ENCODE assay signal across 18 cellular contexts in the genomic region with DNA sequence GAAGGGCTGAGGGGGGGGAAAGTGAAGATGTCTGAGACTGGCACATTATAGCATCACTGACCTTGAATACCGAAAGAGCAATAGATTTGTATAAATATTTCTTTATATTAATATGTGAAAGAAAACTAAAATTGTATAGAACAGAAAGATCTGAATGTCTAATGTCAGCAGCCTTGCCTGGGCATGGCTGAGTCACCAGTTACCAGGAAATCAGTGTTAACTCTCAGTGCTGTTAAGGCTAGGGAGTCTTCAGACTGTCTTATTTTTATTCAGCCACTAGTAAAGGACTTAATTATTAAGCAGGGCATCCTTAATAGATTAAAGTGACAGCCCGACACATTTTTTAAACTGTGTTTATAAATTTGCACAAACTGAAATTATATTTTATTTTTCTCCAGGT.
A peak's percentile ranks its signal among the peaks of the same experiment; 100 is the strongest.
DNase-seq lines count a peak whose midpoint lies in the region; ATAC-seq, FAIRE-seq and TF ChIP-seq lines count a peak whose summit lies in the region.
"Had no signal": no experiment of that assay in that cellular context is flagged by ENCODE, and none has a peak within 500 bp of the region (broad histone marks: within the 10 kb centered on the region; RNA-seq: fewer than 3 reads in every experiment).

No MANE protein-coding gene starts in this region.

- CTCF ChIA-PET in A549 (lab: Yijun Ruan, JAX) = no interaction called here

- H3F3A ChIP-seq in GM23248 (ENCODE audit: insufficient read depth) = no peaks in the 10 kb centered on the region

- no peak for FAIRE-seq in A549 (lab: Jason Lieb, UNC)
- FAIRE-seq: GM19239, K562 had no signal

- no peak for TF ChIP-seq RAD21 in A549 (conservative IDR thresholded peaks at IDR 0.05 in 1 of 2, IDR thresholded peaks at IDR 0.05 in 1 of 2)

- no peak for TF ChIP-seq CTCF in A549 (IDR thresholded peaks at IDR 0.05)
- no peak for TF ChIP-seq CTCF in astrocyte of the spinal cord (IDR thresholded peaks at IDR 0.05; ENCODE audit: low read depth, low read length)
- no peak for TF ChIP-seq CTCF in sigmoid colon (IDR thresholded peaks at IDR 0.05)

- intact Hi-C loops in sigmoid colon (cut with DNase I) = no loop called here

- H4K20me1 ChIP-seq in GM23248 (ENCODE audit: insufficient read depth) = no peaks in the 10 kb centered on the region

- H3K9ac ChIP-seq in GM23248 = no peak overlapping the region

- no peak for TF ChIP-seq EP300 in A549 (IDR thresholded peaks at IDR 0.05)
- no peak for TF ChIP-seq EP300 in sigmoid colon (IDR thresholded peaks at IDR 0.05)

- H3K27me3 ChIP-seq in GM23248 (replicated peaks; ENCODE audit: insufficient read depth) (no peaks in the 10 kb centered on the region), sigmoid colon (no peaks in the 10 kb centered on the region)
- H3K27me3 ChIP-seq: heart left ventricle, ovary, uterus had no signal

- DNase-seq in A549 (ENCODE audit: low read depth in 1 of 2, low spot score in 1 of 2) (peak in 1 of 2 experiments; percentile 9), GM23248 (peak; percentile 58), astrocyte of the spinal cord (ENCODE audit: low read depth, low spot score) (peak; percentile 26), hepatic stellate cell (ENCODE audit: low spot score) (peak; percentile 16), DMS153 (lab: John Stamatoyannopoulos, UW) (no peak), sigmoid colon (no peak), HK-2 (ENCODE audit: unreplicated experiment) (no peak), NK-92 (lab: John Stamatoyannopoulos, UW; ENCODE audit: unreplicated experiment) (no peak)
- DNase-seq: central memory CD4-positive, alpha-beta T cell; heart left ventricle; NCI-H1105; NCI-H2171; ovary; SHP77; stimulated activated naive CD8-positive, alpha-beta T cell treated with anti-CD3 and anti-CD28 coated beads, Interleukin-15, amount 100 ng/mL, for 72 hours; uterus had no signal

- H3K4me1 ChIP-seq in A549 = 0 out of 3 replicates have a peak, but pooled peaks cover 9% of the 10 kb centered on the region
- no peaks in the 10 kb centered on the region; the same call in 1 of the 2 replicates for H3K4me1 ChIP-seq in GM23248 (ENCODE audit: insufficient read depth)
- H3K4me1 ChIP-seq in sigmoid colon = no peaks in the 10 kb centered on the region
- H3K4me1 ChIP-seq: heart left ventricle, uterus had no signal

- in situ Hi-C loops in GM23248 (cut with MboI) = no loop called here
- in situ Hi-C loops in astrocyte of the spinal cord (cut with HindIII; ENCODE audit: low sequenced_read_pairs) = no loop called here

- ATAC-seq in A549 = peak; percentile 50 to 64; a peak in 3 of 6 replicates
- ATAC-seq: K562; stimulated activated naive CD8-positive, alpha-beta T cell treated with anti-CD3 and anti-CD28 coated beads, Interleukin-15, amount 100 ng/mL, for 72 hours had no signal

- H3K4me2 ChIP-seq in A549 (no peak overlapping the region; the same call in 2 of the 3 replicates), GM23248 (ENCODE audit: unreplicated experiment) (no peak overlapping the region)

- TF ChIP-seq POLR2A in A549 (IDR thresholded peaks at IDR 0.05; ENCODE audit: low read length) = no peak
- no peak for TF ChIP-seq POLR2A in sigmoid colon (IDR thresholded peaks at IDR 0.05)

- H3K79me2 ChIP-seq in GM23248 (ENCODE audit: insufficient read depth) = no peaks in the 10 kb centered on the region

- H3K27ac ChIP-seq in A549 = no peak overlapping the region
- H3K27ac ChIP-seq in GM23248 = no peak overlapping the region
- no peak overlapping the region for H3K27ac ChIP-seq in sigmoid colon
- H3K27ac ChIP-seq: heart left ventricle, ovary, uterus had no signal

- H3K9me2 ChIP-seq in GM23248 (ENCODE audit: insufficient read depth) = no peaks in the 10 kb centered on the region

- H3K36me3 ChIP-seq in GM23248 (ENCODE audit: low read depth) (no peaks in the 10 kb centered on the region), sigmoid colon (no peaks in the 10 kb centered on the region)
- H3K36me3 ChIP-seq: ovary, uterus had no signal

- H3K4me3 ChIP-seq in A549 (no peak overlapping the region), GM23248 (no peak overlapping the region), astrocyte of the spinal cord (ENCODE audit: low read depth, low read length) (no peak overlapping the region), sigmoid colon (no peak overlapping the region)
- H3K4me3 ChIP-seq: heart left ventricle, K562, ovary, uterus had no signal

- no peaks in the 10 kb centered on the region for H3K9me3 ChIP-seq in A549
- no peaks in the 10 kb centered on the region for H3K9me3 ChIP-seq in GM23248 (ENCODE audit: low read depth)
- H3K9me3 ChIP-seq in sigmoid colon = no peaks in the 10 kb centered on the region
- H3K9me3 ChIP-seq: heart left ventricle, ovary, uterus had no signal

- H2AFZ ChIP-seq in GM23248 = no peak overlapping the region

- POLR2A ChIA-PET in A549 (lab: Yijun Ruan, JAX) = no interaction called here

- 83% methylated on average over 2 of the region's 2 CpGs for WGBS in A549 (ENCODE audit: missing lambda C conversion rate)
- WGBS in GM23248 (ENCODE audit: low coverage in 1 of 2, low lambda C conversion rate in 2 of 2, missing lambda C conversion rate in 2 of 2), 2 experiments = 89 to 90% methylated on average over 2 of the region's 2 CpGs
- WGBS in sigmoid colon, 2 donors = 86 to 89% methylated on average over 2 of the region's 2 CpGs

TF ChIP-seq in A549, 52 proteins besides CTCF, POLR2A, EP300 and RAD21:
- TF ChIP-seq ESRRA (IDR thresholded peaks at IDR 0.05; ENCODE audit: borderline replicate concordance, low read length) = no peak
- TF ChIP-seq TFCP2L1 (CRISPR knock-in tag; IDR thresholded peaks at IDR 0.05) = no peak
- TF ChIP-seq MYC (IDR thresholded peaks at IDR 0.05; ENCODE audit: borderline replicate concordance, low read length) = no peak
- TF ChIP-seq, protein P1, sequence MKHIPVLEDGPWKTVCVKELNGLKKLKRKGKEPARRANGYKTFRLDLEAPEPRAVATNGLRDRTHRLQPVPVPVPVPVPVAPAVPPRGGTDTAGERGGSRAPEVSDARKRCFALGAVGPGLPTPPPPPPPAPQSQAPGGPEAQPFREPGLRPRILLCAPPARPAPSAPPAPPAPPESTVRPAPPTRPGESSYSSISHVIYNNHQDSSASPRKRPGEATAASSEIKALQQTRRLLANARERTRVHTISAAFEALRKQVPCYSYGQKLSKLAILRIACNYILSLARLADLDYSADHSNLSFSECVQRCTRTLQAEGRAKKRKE (CRISPR knock-in tag; IDR thresholded peaks at IDR 0.05; ENCODE audit: low read depth) = no peak
- TF ChIP-seq JUN (IDR thresholded peaks at IDR 0.05) = no peak
- TF ChIP-seq, protein P2, sequence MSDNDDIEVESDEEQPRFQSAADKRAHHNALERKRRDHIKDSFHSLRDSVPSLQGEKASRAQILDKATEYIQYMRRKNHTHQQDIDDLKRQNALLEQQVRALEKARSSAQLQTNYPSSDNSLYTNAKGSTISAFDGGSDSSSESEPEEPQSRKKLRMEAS (IDR thresholded peaks at IDR 0.05) = no peak

Comparison
In these comparisons a context has a peak if more than half of its experiments do, and no peak if none do; other contexts are left out.
1. DNase-seq: peak in GM23248 (single experiment), astrocyte of the spinal cord (single experiment) and hepatic stellate cell (single experiment); none in DMS153 (single experiment), sigmoid colon (single experiment), HK-2 (single experiment) and NK-92 (single experiment).